8 cellular contexts compared by ENCODE assay signal in the genomic region with DNA sequence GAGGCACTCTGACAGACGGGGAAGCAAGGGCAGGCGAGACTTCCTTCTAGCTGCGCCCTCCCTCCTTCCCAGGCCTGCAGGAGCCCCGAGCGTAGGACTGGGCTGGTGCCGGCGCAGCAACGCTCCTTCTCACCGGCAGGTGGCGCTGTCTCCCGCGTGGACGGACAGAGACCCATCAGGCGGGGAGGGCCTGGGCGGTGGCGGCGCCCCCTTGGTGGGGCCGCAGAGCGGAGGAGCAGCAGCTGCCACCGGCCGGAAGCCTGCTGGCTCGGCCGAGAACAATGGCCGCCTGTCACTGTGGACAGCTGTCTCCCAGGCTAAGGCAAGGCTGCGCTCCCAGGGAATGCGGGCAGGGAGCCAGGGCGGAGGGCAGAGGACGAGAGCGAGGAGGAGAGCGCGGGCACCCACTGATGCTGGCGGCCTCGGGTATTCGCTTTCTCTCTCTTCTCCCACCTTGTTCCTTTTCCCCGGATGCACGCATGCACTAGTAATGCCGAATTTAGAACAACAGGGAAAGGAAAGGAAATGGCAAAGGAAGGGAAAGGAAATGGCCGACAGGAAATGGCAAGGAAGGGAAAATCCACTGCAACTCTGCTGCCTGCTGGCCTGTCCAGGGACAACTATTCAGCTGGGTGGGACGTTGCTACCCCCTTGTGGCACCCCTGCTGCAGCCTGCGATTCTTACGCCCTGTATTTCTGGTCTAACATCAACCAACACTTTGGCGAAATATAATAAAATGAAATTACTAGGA. TPM values are rescaled to one million over a fixed set of nuclear protein-coding genes. Genes with fewer than 3 reads are reported as not detected.
DNase-seq lines count a peak whose midpoint lies in the region; ATAC-seq and TF ChIP-seq lines count a peak whose summit lies in the region.

No MANE protein-coding gene starts in this region.

- peak overlapping the region; percentile 98 for H3K27ac Mint-ChIP-seq in chondrocyte (ENCODE audit: unreplicated experiment)

- H3K9me3 Mint-ChIP-seq in chondrocyte (ENCODE audit: low read depth) = no peaks in the 10 kb centered on the region

- in situ Hi-C loops in ACHN (cut with HindIII; ENCODE audit: low pct_ligation_motif_present, low pct_unique_long_range_greater_than_20kb, low sequenced_read_pairs) = no loop called here

- DNase-seq in ACHN = peak; percentile 84
- peak; percentile 81 for DNase-seq in NCI-H446 treated with DMSO at 0.1 percent for 48 hours (lab: John Stamatoyannopoulos, UW)
- DNase-seq in activated CD4-positive, alpha-beta T cell treated with anti-CD3 and anti-CD28 coated beads for 24 hours (ENCODE audit: low read depth in 2 of 2) = peak; percentile 84 to 93
- no peak for DNase-seq in chondrocyte (ENCODE audit: low spot score)
- peak; percentile 94 for DNase-seq in kidney tubule cell (ENCODE audit: low spot score)
- peak; percentile 79 to 85 for DNase-seq in stimulated activated CD4-positive, alpha-beta T cell treated with anti-CD3 and anti-CD28 coated beads, Interleukin-15, amount 100 ng/mL, for 48 hours (ENCODE audit: low read depth in 2 of 2)

- peak overlapping the region; percentile 84 for H3K4me3 Mint-ChIP-seq in chondrocyte (ENCODE audit: unreplicated experiment)

- H3K36me3 Mint-ChIP-seq in chondrocyte (ENCODE audit: low read depth) = peaks cover 2% of the 10 kb centered on the region

- H3K4me1 Mint-ChIP-seq in chondrocyte (ENCODE audit: low read depth) = peaks cover 62% of the 10 kb centered on the region

- peak; percentile 87 for TF ChIP-seq CTCF in chondrocyte (IDR thresholded peaks at IDR 0.05)

- no peaks in the 10 kb centered on the region for H3K27me3 Mint-ChIP-seq in chondrocyte (ENCODE audit: low read depth)

- peak; percentile 86 for ATAC-seq in GM18868 (IDR thresholded peaks at IDR 0.05; ENCODE audit: unreplicated experiment)
- ATAC-seq in HG03280 (IDR thresholded peaks at IDR 0.05; ENCODE audit: unreplicated experiment) = peak; percentile 92

RNA-seq across cellular contexts. Expression of a gene that starts 14.4 kb away (rescaled TPM):
- 26.2 to 32.3 TPM (median 28.1 TPM) in 3 replicates for total RNA-seq in chondrocyte

RNA-seq across cellular contexts. Expression of a gene that starts 44.3 kb away (rescaled TPM):
- total RNA-seq in chondrocyte = 23.3 to 38.1 TPM (median 25.8 TPM) in 3 replicates
